14 cellular contexts compared by ENCODE assay signal in genomic region chr19:10007366-10007765, GRCh38. TPM values are rescaled to one million over a fixed set of nuclear protein-coding genes. Genes with fewer than 3 reads are reported as not detected.
DNase-seq lines count a peak whose midpoint lies in the region; ATAC-seq and TF ChIP-seq lines count a peak whose summit lies in the region.
"Had no signal": no experiment of that assay in that cellular context is flagged by ENCODE, and none has a peak within 500 bp of the region (broad histone marks: within the 10 kb centered on the region; RNA-seq: fewer than 3 reads in every experiment).

No MANE protein-coding gene starts in this region.

- no peak overlapping the region for H3K4me3 Mint-ChIP-seq in stimulated activated memory B cell treated with anti-CD40 and anti-IgM and Interleukin-4, amounts not matched to agents 10 μg/mL and 1 μg/mL and 100 μg/mL, for 72 hours

- H3K27me3 Mint-ChIP-seq in stimulated activated memory B cell treated with anti-CD40 and anti-IgM and Interleukin-4, amounts not matched to agents 10 μg/mL and 1 μg/mL and 100 μg/mL, for 72 hours = peaks cover 94% of the 10 kb centered on the region

- no peak overlapping the region for H3K4me3 ChIP-seq in HEK293 (ENCODE audit: low read depth, low read length)
- H3K4me3 ChIP-seq in dorsolateral prefrontal cortex = no peak overlapping the region
- H3K4me3 ChIP-seq in lower lobe of right lung = no peak overlapping the region

- peaks cover 17% of the 10 kb centered on the region for H3K4me1 Mint-ChIP-seq in stimulated activated memory B cell treated with anti-CD40 and anti-IgM and Interleukin-4, amounts not matched to agents 10 μg/mL and 1 μg/mL and 100 μg/mL, for 72 hours

- H3K36me3 ChIP-seq in HEK293 (ENCODE audit: control insufficient read depth in 2 of 2, insufficient read depth in 1 of 2, low read length in 2 of 2) (no peaks in the 10 kb centered on the region), lower lobe of right lung (no peaks in the 10 kb centered on the region)

- no peak overlapping the region for H3K27ac ChIP-seq in HEK293 (ENCODE audit: extremely low read depth, low read depth, low read length)
- peak overlapping the region in 37 of 59 donors; percentile 4 to 80 (median 48) for H3K27ac ChIP-seq in dorsolateral prefrontal cortex
- H3K27ac ChIP-seq in lower lobe of right lung = peak overlapping the region; percentile 72
- H3K27ac ChIP-seq in temporal lobe (ENCODE audit: low read depth, low read length) = peak overlapping the region; percentile 56

- TF ChIP-seq CTCF in HEK293 (tag by site-specific recombination; IDR thresholded peaks at IDR 0.05) = no peak
- no peak for TF ChIP-seq CTCF in dorsolateral prefrontal cortex (IDR thresholded peaks at IDR 0.05 in 54 of 56, conservative IDR thresholded peaks at IDR 0.05 in 2 of 56; ENCODE audit: low read depth in 1 of 56, partially characterized antibody in 56 of 56)
- TF ChIP-seq CTCF in lower lobe of right lung (IDR thresholded peaks at IDR 0.05) = no peak

- ATAC-seq in lower lobe of right lung (no peak), HG03354 (IDR thresholded peaks at IDR 0.05; ENCODE audit: poor library complexity, severe bottlenecking, unreplicated experiment) (no peak), HG02970 (IDR thresholded peaks at IDR 0.05; ENCODE audit: low FRiP score, unreplicated experiment) (no peak)
- ATAC-seq in stimulated activated memory B cell treated with anti-CD40 and anti-IgM and Interleukin-4, amounts not matched to agents 10 μg/mL and 1 μg/mL and 100 μg/mL, for 72 hours = no peak

- intact Hi-C loops in dorsolateral prefrontal cortex (cut with DNase I) (loop anchor here in 1 of 2 donors (5.0 kb wide), 1 partner anchor 75 kb away; no protein-coding TSS in a partner anchor), lower lobe of right lung (cut with DNase I) (no loop called here)

- peaks cover 10% of the 10 kb centered on the region for H3K36me3 Mint-ChIP-seq in stimulated activated memory B cell treated with anti-CD40 and anti-IgM and Interleukin-4, amounts not matched to agents 10 μg/mL and 1 μg/mL and 100 μg/mL, for 72 hours

- CTCF ChIA-PET in HEK293 (lab: Yijun Ruan, JAX) = interaction anchor here (0.5 kb wide), 1 partner anchor 10 kb away, joined by 3 read pairs; no protein-coding TSS in a partner anchor

- peaks cover 7% of the 10 kb centered on the region; the same call in 1 of the 2 replicates for H3K4me1 ChIP-seq in HEK293 (ENCODE audit: control insufficient read depth, insufficient read depth, low read length)
- H3K4me1 ChIP-seq in lower lobe of right lung = peaks cover 6% of the 10 kb centered on the region

- peaks cover 0 to 53% (median 24%) of the 10 kb centered on the region in 45 donors for H3K27me3 ChIP-seq in dorsolateral prefrontal cortex
- peaks cover 51% of the 10 kb centered on the region for H3K27me3 ChIP-seq in lower lobe of right lung (ENCODE audit: low read depth)

- H3K9me3 Mint-ChIP-seq in stimulated activated memory B cell treated with anti-CD40 and anti-IgM and Interleukin-4, amounts not matched to agents 10 μg/mL and 1 μg/mL and 100 μg/mL, for 72 hours = peaks cover 11% of the 10 kb centered on the region

- no peaks in the 10 kb centered on the region for H3K9me3 ChIP-seq in HEK293 (ENCODE audit: control insufficient read depth, insufficient read depth, low read depth, low read length)
- no peaks in the 10 kb centered on the region for H3K9me3 ChIP-seq in lower lobe of right lung

- DNase-seq in dorsolateral prefrontal cortex (no peak), lower lobe of right lung (no peak), NCI-H146 treated with DMSO at 0.1 percent for 48 hours (lab: John Stamatoyannopoulos, UW; ENCODE audit: unreplicated experiment) (no peak)
- DNase-seq: activated naive CD4-positive, alpha-beta T cell treated with anti-CD3 and anti-CD28 coated beads, Interleukin-2, amount 50 U/mL, for 16 hours; CD4-positive, CD25-positive, alpha-beta regulatory T cell; RPMI8226 had no signal

- POLR2A ChIA-PET in HEK293 (lab: Yijun Ruan, JAX) = no interaction called here

- H3K27ac Mint-ChIP-seq in stimulated activated memory B cell treated with anti-CD40 and anti-IgM and Interleukin-4, amounts not matched to agents 10 μg/mL and 1 μg/mL and 100 μg/mL, for 72 hours = no peak overlapping the region

TF ChIP-seq in HEK293, 187 proteins besides CTCF, POLR2A, EP300 and RAD21:
- TF ChIP-seq PRDM4 (tag by site-specific recombination; IDR thresholded peaks at IDR 0.05) (no peak), ZNF398 (tag by site-specific recombination; IDR thresholded peaks at IDR 0.05) (peak; percentile 40; the same call in 1 of the 2 replicates), PATZ1 (tag by site-specific recombination; IDR thresholded peaks at IDR 0.05) (peak; percentile 30; the same call in 1 of the 2 replicates)

RNA-seq across cellular contexts. Expression of gene COL5A3, which starts 2.9 kb away (rescaled TPM):
- total RNA-seq in dorsolateral prefrontal cortex (100 to 1,000 TPM in 1 of 120 experiments, 10 to 100 TPM in 118, 1 to 10 TPM in 1; 9.4 to 144 (median 31.3) TPM), lower lobe of right lung (8.9 TPM), temporal lobe (1.7 TPM)

RNA-seq across cellular contexts. Expression of gene RDH8, which starts 5.9 kb away (rescaled TPM):
- total RNA-seq in dorsolateral prefrontal cortex = not detected
- total RNA-seq in lower lobe of right lung = not detected
- not detected for total RNA-seq in temporal lobe
- total RNA-seq: CD4-positive, CD25-positive, alpha-beta regulatory T cell; dermis microvascular lymphatic vessel endothelial cell; mesenteric fat pad; NCI-H460 had no signal
